In genomic region chr1:106047210-106047609, GRCh38 we compare ENCODE assay signal across 38 cellular contexts.
"Had no signal": no experiment of that assay in that cellular context is flagged by ENCODE, and none has a peak within 500 bp of the region (broad histone marks: within the 10 kb centered on the region; RNA-seq: fewer than 3 reads in every experiment).

No MANE protein-coding gene starts in this region.

- H3K4me1 ChIP-seq: adrenal gland, ascending aorta, body of pancreas had no signal

- H3K36me3 Mint-ChIP-seq: activated naive CD4-positive, alpha-beta T cell treated with anti-CD3 and anti-CD28 coated beads, Interleukin-2, amount 10 ng/mL, durations not matched to agents 7 days and 5 days; activated naive CD4-positive, alpha-beta T cell treated with anti-CD3 and anti-CD28 coated beads, Interleukin-2, amount 50 U/mL, for 24 hours; activated naive CD8-positive, alpha-beta T cell; activated naive CD8-positive, alpha-beta T cell treated with anti-CD3 and anti-CD28 coated beads for 36 hours; activated naive CD8-positive, alpha-beta T cell treated with anti-CD3 and anti-CD28 coated beads, Interleukin-2, amount 10 ng/mL, durations not matched to agents 7 days and 5 days; brain had no signal

- H3K27ac ChIP-seq: adrenal gland, ascending aorta, body of pancreas, brain microvascular endothelial cell, cardiac muscle cell had no signal

- H3K27me3 ChIP-seq: adrenal gland, ascending aorta, body of pancreas, brain microvascular endothelial cell, cardiac muscle cell had no signal

- H3K36me3 ChIP-seq: adrenal gland, ascending aorta, brain microvascular endothelial cell, cardiac muscle cell had no signal

- FAIRE-seq: astrocyte, bronchial epithelial cell had no signal

- ATAC-seq: activated naive CD4-positive, alpha-beta T cell treated with anti-CD3 and anti-CD28 coated beads, Interleukin-2, amount 50 U/mL, for 72 hours; activated naive CD8-positive, alpha-beta T cell treated with anti-CD3 and anti-CD28 coated beads, Interleukin-2, amount 50 U/mL, for 24 hours; activated T-cell treated with anti-CD3 and anti-CD28 coated beads, Interleukin-2, amount 50 U/mL, for 4 hours; activated T-cell treated with anti-CD3 and anti-CD28 coated beads, Interleukin-2, amount 50 U/mL, for 72 hours; activated T-helper 17 cell treated with anti-CD3 and anti-CD28 coated beads, Interleukin-2, amount 50 U/mL, for 72 hours; body of pancreas had no signal

- H3K27me3 Mint-ChIP-seq: activated naive CD4-positive, alpha-beta T cell treated with anti-CD3 and anti-CD28 coated beads, Interleukin-2, amount 10 ng/mL, durations not matched to agents 7 days and 5 days; activated naive CD4-positive, alpha-beta T cell treated with anti-CD3 and anti-CD28 coated beads, Interleukin-2, amount 50 U/mL, for 24 hours; activated naive CD8-positive, alpha-beta T cell; activated naive CD8-positive, alpha-beta T cell treated with anti-CD3 and anti-CD28 coated beads for 36 hours; activated naive CD8-positive, alpha-beta T cell treated with anti-CD3 and anti-CD28 coated beads, Interleukin-2, amount 10 ng/mL, durations not matched to agents 7 days and 5 days; activated naive CD8-positive, alpha-beta T cell treated with anti-CD3 and anti-CD28 coated beads, Interleukin-2, amount 50 U/mL, for 24 hours; activated T-cell treated with anti-CD3 and anti-CD28 coated beads, Interleukin-2, amount 50 U/mL, for 24 hours; activated T-helper 17 cell treated with anti-CD3 and anti-CD28 coated beads, Interleukin-2, amount 50 U/mL, for 72 hours; central memory CD8-positive, alpha-beta T cell had no signal

- H3K4me3 ChIP-seq: adrenal gland, ascending aorta, body of pancreas, cardiac muscle cell had no signal

- H3K4me1 Mint-ChIP-seq: activated naive CD4-positive, alpha-beta T cell treated with anti-CD3 and anti-CD28 coated beads, Interleukin-2, amount 10 ng/mL, durations not matched to agents 7 days and 5 days; activated naive CD4-positive, alpha-beta T cell treated with anti-CD3 and anti-CD28 coated beads, Interleukin-2, amount 50 U/mL, for 24 hours; activated naive CD8-positive, alpha-beta T cell treated with anti-CD3 and anti-CD28 coated beads for 36 hours; activated naive CD8-positive, alpha-beta T cell treated with anti-CD3 and anti-CD28 coated beads, Interleukin-2, amount 10 ng/mL, durations not matched to agents 7 days and 5 days; activated naive CD8-positive, alpha-beta T cell treated with anti-CD3 and anti-CD28 coated beads, Interleukin-2, amount 50 U/mL, for 24 hours; activated T-helper 17 cell treated with anti-CD3 and anti-CD28 coated beads, Interleukin-2, amount 50 U/mL, for 72 hours; brain; central memory CD8-positive, alpha-beta T cell had no signal

- H3K4me3 Mint-ChIP-seq: activated naive CD4-positive, alpha-beta T cell treated with anti-CD3 and anti-CD28 coated beads for 36 hours; activated naive CD4-positive, alpha-beta T cell treated with anti-CD3 and anti-CD28 coated beads, Interleukin-2, amount 10 ng/mL, durations not matched to agents 7 days and 5 days; activated naive CD4-positive, alpha-beta T cell treated with anti-CD3 and anti-CD28 coated beads, Interleukin-2, amount 50 U/mL, for 24 hours; activated naive CD8-positive, alpha-beta T cell; activated naive CD8-positive, alpha-beta T cell treated with anti-CD3 and anti-CD28 coated beads for 36 hours; activated naive CD8-positive, alpha-beta T cell treated with anti-CD3 and anti-CD28 coated beads, Interleukin-2, amount 10 ng/mL, durations not matched to agents 7 days and 5 days; activated naive CD8-positive, alpha-beta T cell treated with anti-CD3 and anti-CD28 coated beads, Interleukin-2, amount 50 U/mL, for 24 hours; activated T-cell treated with anti-CD3 and anti-CD28 coated beads, Interleukin-2, amount 50 U/mL, for 24 hours; activated T-cell treated with anti-CD3 and anti-CD28 coated beads, Interleukin-2, amount 50 U/mL, for 4 hours; activated T-cell treated with anti-CD3 and anti-CD28 coated beads, Interleukin-2, amount 50 U/mL, for 72 hours; activated T-helper 17 cell treated with anti-CD3 and anti-CD28 coated beads, Interleukin-2, amount 50 U/mL, for 72 hours; brain; central memory CD8-positive, alpha-beta T cell had no signal

- H3K9me3 ChIP-seq: adrenal gland, ascending aorta, body of pancreas had no signal

- DNase-seq: activated effector memory CD4-positive, alpha-beta T cell treated with anti-CD3 and anti-CD28 coated beads, Interleukin-2, amount 50 U/mL, for 16 hours; activated effector memory CD4-positive, alpha-beta T cell treated with Interleukin-2 at 50 U/mL for 16 hours; activated gamma-delta T cell; activated gamma-delta T cell treated with Interleukin-2 at 50 U/mL for 16 hours; activated naive CD4-positive, alpha-beta T cell; activated naive CD4-positive, alpha-beta T cell treated with anti-CD3 and anti-CD28 coated beads for 36 hours; activated naive CD4-positive, alpha-beta T cell treated with anti-CD3 and anti-CD28 coated beads, Interleukin-2, amount 10 ng/mL, durations not matched to agents 7 days and 5 days; activated naive CD4-positive, alpha-beta T cell treated with anti-CD3 and anti-CD28 coated beads, Interleukin-2, amount 50 U/mL, for 16 hours; activated naive CD4-positive, alpha-beta T cell treated with Interleukin-2 at 50 U/mL for 16 hours; activated naive CD8-positive, alpha-beta T cell treated with anti-CD3 and anti-CD28 coated beads for 36 hours; activated naive CD8-positive, alpha-beta T cell treated with anti-CD3 and anti-CD28 coated beads, Interleukin-2, amount 10 ng/mL, durations not matched to agents 7 days and 5 days; activated naive CD8-positive, alpha-beta T cell treated with anti-CD3 and anti-CD28 coated beads, Interleukin-2, amount 50 U/mL, for 24 hours; activated T-cell treated with anti-CD3 and anti-CD28 coated beads for 4 hours; activated T-cell treated with anti-CD3 and anti-CD28 coated beads, Interleukin-2, amount 50 U/mL, for 1 hour; activated T-cell treated with anti-CD3 and anti-CD28 coated beads, Interleukin-2, amount 50 U/mL, for 24 hours; activated T-cell treated with anti-CD3 and anti-CD28 coated beads, Interleukin-2, amount 50 U/mL, for 4 hours; activated T-cell treated with anti-CD3 and anti-CD28 coated beads, Interleukin-2, amount 50 U/mL, for 48 hours; activated T-cell treated with anti-CD3 and anti-CD28 coated beads, Interleukin-2, amount 50 U/mL, for 72 hours; adrenal gland; amniotic stem cell; anterior cingulate cortex; aorta; body of pancreas; brain microvascular endothelial cell; caudate nucleus; central memory CD4-positive, alpha-beta T cell; cerebellar nuclear complex had no signal

- H3K27ac Mint-ChIP-seq: activated naive CD4-positive, alpha-beta T cell treated with anti-CD3 and anti-CD28 coated beads for 36 hours; activated naive CD4-positive, alpha-beta T cell treated with anti-CD3 and anti-CD28 coated beads, Interleukin-2, amount 10 ng/mL, durations not matched to agents 7 days and 5 days; activated naive CD4-positive, alpha-beta T cell treated with anti-CD3 and anti-CD28 coated beads, Interleukin-2, amount 50 U/mL, for 24 hours; activated naive CD4-positive, alpha-beta T cell treated with anti-CD3 and anti-CD28 coated beads, Interleukin-2, amount 50 U/mL, for 72 hours; activated naive CD8-positive, alpha-beta T cell; activated naive CD8-positive, alpha-beta T cell treated with anti-CD3 and anti-CD28 coated beads for 36 hours; activated naive CD8-positive, alpha-beta T cell treated with anti-CD3 and anti-CD28 coated beads, Interleukin-2, amount 10 ng/mL, durations not matched to agents 7 days and 5 days; activated naive CD8-positive, alpha-beta T cell treated with anti-CD3 and anti-CD28 coated beads, Interleukin-2, amount 50 U/mL, for 24 hours; activated T-cell treated with anti-CD3 and anti-CD28 coated beads, Interleukin-2, amount 50 U/mL, for 24 hours; activated T-cell treated with anti-CD3 and anti-CD28 coated beads, Interleukin-2, amount 50 U/mL, for 72 hours; activated T-helper 17 cell treated with anti-CD3 and anti-CD28 coated beads, Interleukin-2, amount 50 U/mL, for 72 hours; activated T-helper 2 cell treated with anti-CD3 and anti-CD28 coated beads, Interferon-gamma antibody, Interleukin-2, Interleukin-4, amounts not matched to agents 10 μg/mL and 5 μg/mL and 100 μg/mL, durations not matched to agents 14 hours and 24 hours and 36 hours; brain had no signal
